Comparison of ENCODE assay signal across 8 cellular contexts in the genomic region with DNA sequence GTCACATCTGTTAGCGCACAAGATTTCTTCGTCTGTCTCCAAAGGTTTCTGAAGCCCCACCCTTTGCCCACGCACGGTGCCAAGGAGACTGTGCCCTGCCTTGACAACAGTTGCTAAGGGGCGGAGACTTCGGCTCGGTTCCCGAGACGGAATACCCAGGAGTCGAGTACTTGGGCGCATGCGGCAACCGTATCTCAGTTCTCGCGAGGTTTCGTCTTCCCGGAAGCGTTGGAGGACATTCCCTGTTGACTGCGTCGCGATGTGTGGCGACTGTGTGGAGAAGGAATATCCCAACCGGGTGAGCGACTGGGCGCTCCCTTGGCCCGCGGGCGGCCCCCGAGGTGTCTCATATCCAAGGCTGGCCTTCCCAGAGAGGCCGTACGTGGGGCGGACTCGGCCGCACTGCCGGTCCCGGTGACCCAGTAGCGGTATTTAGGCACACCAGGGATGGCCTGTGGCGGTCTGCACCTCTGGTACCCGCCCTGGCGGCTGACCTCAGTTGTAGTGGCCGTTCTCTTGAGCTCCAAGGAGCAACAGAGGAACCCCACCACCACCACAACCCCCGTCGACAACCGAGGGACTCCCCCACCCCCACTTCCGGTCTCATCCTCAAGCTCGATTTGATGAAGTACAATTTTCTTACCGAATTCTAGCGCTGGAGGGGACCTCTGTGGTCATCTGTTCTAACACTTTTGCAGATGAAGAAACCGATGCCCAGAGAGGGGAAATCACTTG. TPM values are rescaled to one million over a fixed set of nuclear protein-coding genes. Genes with fewer than 3 reads are reported as not detected.
DNase-seq lines count a peak whose midpoint lies in the region; ATAC-seq and TF ChIP-seq lines count a peak whose summit lies in the region.

CHURC1 (plus strand) TSS at position 219 of the 735 bp plus-strand sequence; CDS start at position 260, 41 bp downstream.

- intact Hi-C loops in esophagus squamous epithelium (cut with DNase I), result no loop called here

- DNase-seq in DMS79 treated with DMSO at 0.1 percent for 48 hours (lab: John Stamatoyannopoulos, UW), result peak; percentile 100
- peak; percentile 100 for DNase-seq in Karpas-422
- peak; percentile 98 for DNase-seq in RKO (ENCODE audit: low spot score)
- DNase-seq in activated T-helper 1 cell treated with Interleukin-2 at 50 U/mL for 16 hours (ENCODE audit: low read depth), result peak; percentile 91
- DNase-seq in esophagus squamous epithelium (lab: John Stamatoyannopoulos, UW), result peak; percentile 82
- DNase-seq in myocyte (ENCODE audit: low read depth), result peak; percentile 100
- peak; percentile 85 to 99 for DNase-seq in stimulated activated CD8-positive, alpha-beta memory T cell treated with anti-CD3 and anti-CD28 coated beads, Interleukin-7, amount 100 ng/mL, for 48 hours (ENCODE audit: extremely low read depth in 1 of 2, low read depth in 1 of 2)

- H3K9me2 ChIP-seq in Karpas-422 (replicated peaks; ENCODE audit: insufficient read depth, low read length), result no peaks in the 10 kb centered on the region

- peak in 3 of 4 donors; percentile 60 to 91 (median 70) for TF ChIP-seq POLR2A in esophagus squamous epithelium (IDR thresholded peaks at IDR 0.05)

- H4K20me1 ChIP-seq in Karpas-422 (ENCODE audit: insufficient read depth, low read depth, low read length), result peaks cover 11% of the 10 kb centered on the region; the same call in 1 of the 2 replicates

- H3K4me3 ChIP-seq in Karpas-422 (ENCODE audit: low read length) (peak within 1 kb of the TSS; percentile 87), esophagus squamous epithelium (peak within 1 kb of the TSS; percentile 76 to 98 (median 96))

- H3K4me1 ChIP-seq in Karpas-422 (ENCODE audit: low read length) (peaks cover 26% of the 10 kb centered on the region), esophagus squamous epithelium (peaks cover 0 to 48% (median 19%) of the 10 kb centered on the region in 3 donors)

- peak within 1 kb of the TSS; percentile 90 for H3K9ac ChIP-seq in Karpas-422 (ENCODE audit: low read length)

- peak in 2 of 6 experiments; percentile 11 to 12 for TF ChIP-seq CTCF in esophagus squamous epithelium (IDR thresholded peaks at IDR 0.05)

- peak; percentile 95 for ATAC-seq in GM21825 (IDR thresholded peaks at IDR 0.05; ENCODE audit: unreplicated experiment)

- H3K36me3 ChIP-seq in Karpas-422 (ENCODE audit: insufficient read depth, low read length) (peaks cover 18% of the 10 kb centered on the region; the same call in 1 of the 2 replicates), esophagus squamous epithelium (no peaks in the 10 kb centered on the region)

- no peaks in the 10 kb centered on the region for H3K9me3 ChIP-seq in Karpas-422 (ENCODE audit: low read length)
- H3K9me3 ChIP-seq in esophagus squamous epithelium, result no peaks in the 10 kb centered on the region

- H2AFZ ChIP-seq in Karpas-422 (ENCODE audit: low read length), result peak within 1 kb of the TSS; percentile 95

- H3K27ac ChIP-seq in Karpas-422 (ENCODE audit: low read length) (peak within 1 kb of the TSS; percentile 63), esophagus squamous epithelium (peak within 1 kb of the TSS; percentile 95 to 99 (median 98))

- WGBS in esophagus squamous epithelium, 2 donors, result 0 to 3% methylated on average over 16 to 19 of the region's 49 CpGs

- peak within 1 kb of the TSS; percentile 82 for H3K4me2 ChIP-seq in Karpas-422 (ENCODE audit: low read depth, low read length, poor library complexity, severe bottlenecking)

- H3K79me2 ChIP-seq in Karpas-422 (ENCODE audit: low read length), result peaks cover 52% of the 10 kb centered on the region

- H3K27me3 ChIP-seq in Karpas-422 (ENCODE audit: low read length) (no peaks in the 10 kb centered on the region), esophagus squamous epithelium (no peaks in the 10 kb centered on the region)

RNA-seq across cellular contexts. Expression of gene CHURC1, which starts in this region (rescaled TPM):
- 84.9 and 136 TPM in 2 replicates for total RNA-seq in Karpas-422 (2014; rRNA removed; shearing (Covaris generic); ENCODE audit: low replicate concordance)
- total RNA-seq in esophagus squamous epithelium (10 to 100 TPM; 28.9 to 74.7 (median 56.0) TPM), myocyte (41.3 and 55.0 TPM in 2 replicates)
- polyA plus RNA-seq in myocyte (2012), result 55.7 TPM

Comparison
In these comparisons a context has a peak if more than half of its experiments do, and no peak if none do; other contexts are left out.
1. Peak in every context shown above with its lines: DNase-seq, ATAC-seq, H3K4me3 ChIP-seq and H3K27ac ChIP-seq.